Comparison of ENCODE assay signal across 15 cellular contexts in genomic region chr10:60978287-60979115, GRCh38. TPM values are rescaled to one million over a fixed set of nuclear protein-coding genes. Genes with fewer than 3 reads are reported as not detected.
DNase-seq lines count a peak whose midpoint lies in the region; ATAC-seq, FAIRE-seq and TF ChIP-seq lines count a peak whose summit lies in the region.
"Had no signal": no experiment of that assay in that cellular context is flagged by ENCODE, and none has a peak within 500 bp of the region (broad histone marks: within the 10 kb centered on the region; RNA-seq: fewer than 3 reads in every experiment).

No MANE protein-coding gene starts in this region.

- H3K4me3 ChIP-seq in GM23248 (no peak overlapping the region), PC-3 (ENCODE audit: low read length) (no peak overlapping the region), epithelial cell of esophagus (ENCODE audit: low read length) (no peak overlapping the region), pancreas (peak overlapping the region in 2 of 4 donors; percentile 1 to 10)
- H3K4me3 ChIP-seq: SJSA1 had no signal

- H3K4me2 ChIP-seq in GM23248 (ENCODE audit: unreplicated experiment) (no peak overlapping the region), PC-3 (ENCODE audit: low read length) (peak overlapping the region; percentile 32)

- H3K9ac ChIP-seq in GM23248 (no peak overlapping the region), PC-3 (ENCODE audit: low read length) (no peak overlapping the region)

- H3K9me3 ChIP-seq in GM23248 (ENCODE audit: low read depth) (no peaks in the 10 kb centered on the region), PC-3 (ENCODE audit: low read length) (no peaks in the 10 kb centered on the region), pancreas (no peaks in the 10 kb centered on the region)
- H3K9me3 ChIP-seq: SJSA1 had no signal

- no peaks in the 10 kb centered on the region for H3K27me3 ChIP-seq in GM23248 (replicated peaks; ENCODE audit: insufficient read depth)
- H3K27me3 ChIP-seq in PC-3 (ENCODE audit: low read length): no peaks in the 10 kb centered on the region
- H3K27me3 ChIP-seq in pancreas: no peaks in the 10 kb centered on the region
- H3K27me3 ChIP-seq: SJSA1 had no signal

- no peaks in the 10 kb centered on the region for H3K9me3 Mint-ChIP-seq in activated T-helper 2 cell treated with anti-CD3 and anti-CD28 coated beads, Interferon-gamma antibody, Interleukin-2, Interleukin-4, amounts not matched to agents 10 μg/mL and 5 μg/mL and 100 μg/mL, durations not matched to agents 14 hours and 24 hours and 36 hours
- H3K9me3 Mint-ChIP-seq: activated naive CD8-positive, alpha-beta T cell treated with anti-CD3 and anti-CD28 coated beads, Interleukin-2, amount 50 U/mL, for 24 hours; stimulated activated naive CD8-positive, alpha-beta T cell treated with anti-CD3 and anti-CD28 coated beads, Interleukin-15, amount 100 ng/mL, for 72 hours had no signal

- H3K27ac Mint-ChIP-seq in activated T-helper 2 cell treated with anti-CD3 and anti-CD28 coated beads, Interferon-gamma antibody, Interleukin-2, Interleukin-4, amounts not matched to agents 10 μg/mL and 5 μg/mL and 100 μg/mL, durations not matched to agents 14 hours and 24 hours and 36 hours: no peak overlapping the region
- H3K27ac Mint-ChIP-seq: activated naive CD8-positive, alpha-beta T cell treated with anti-CD3 and anti-CD28 coated beads, Interleukin-2, amount 50 U/mL, for 24 hours; stimulated activated naive CD8-positive, alpha-beta T cell treated with anti-CD3 and anti-CD28 coated beads, Interleukin-15, amount 100 ng/mL, for 72 hours had no signal

- H3K79me2 ChIP-seq in GM23248 (ENCODE audit: insufficient read depth) (no peaks in the 10 kb centered on the region), PC-3 (ENCODE audit: low read length) (no peaks in the 10 kb centered on the region)

- H3K36me3 ChIP-seq in GM23248 (ENCODE audit: low read depth) (no peaks in the 10 kb centered on the region), PC-3 (ENCODE audit: low read depth, low read length) (no peaks in the 10 kb centered on the region), pancreas (no peaks in the 10 kb centered on the region)
- H3K36me3 ChIP-seq: SJSA1 had no signal

- DNase-seq in GM23248: peak; percentile 32
- DNase-seq in PC-3: peak; percentile 99
- peak; percentile 58 for DNase-seq in epithelial cell of esophagus (ENCODE audit: low read depth)
- peak in 3 of 6 donors; percentile 26 to 50 (median 27) for DNase-seq in pancreas
- no peak for DNase-seq in G401 (ENCODE audit: low spot score)
- no peak for DNase-seq in NCI-H2029 treated with DMSO at 0.1 percent for 48 hours (lab: John Stamatoyannopoulos, UW)
- DNase-seq in activated T-helper 2 cell treated with anti-CD3 and anti-CD28 coated beads, Interferon-gamma antibody, Interleukin-2, Interleukin-4, amounts not matched to agents 10 μg/mL and 5 μg/mL and 100 μg/mL, durations not matched to agents 14 hours and 24 hours and 36 hours (ENCODE audit: low spot score): no peak
- DNase-seq: activated CD4-positive, alpha-beta T cell treated with anti-CD3 and anti-CD28 coated beads for 48 hours; activated naive CD8-positive, alpha-beta T cell treated with anti-CD3 and anti-CD28 coated beads, Interleukin-2, amount 50 U/mL, for 24 hours; NCI-H345; stimulated activated naive CD8-positive, alpha-beta T cell treated with anti-CD3 and anti-CD28 coated beads, Interleukin-15, amount 100 ng/mL, for 72 hours had no signal

- intact Hi-C loops in PC-3 (cut with micrococcal nuclease) (loop anchor here (2.0 to 5.0 kb wide), 2 partner anchors 132 to 294 kb away; no protein-coding TSS in a partner anchor), pancreas (cut with DNase I) (no loop called here)
- intact Hi-C loops in activated T-helper 2 cell treated with anti-CD3 and anti-CD28 coated beads, Interferon-gamma antibody, Interleukin-2, Interleukin-4, amounts not matched to agents 10 μg/mL and 5 μg/mL and 100 μg/mL, durations not matched to agents 14 hours and 24 hours and 36 hours (cut with micrococcal nuclease): no loop called here

- in situ Hi-C loops in GM23248 (cut with MboI): no loop called here
- in situ Hi-C loops in G401 (cut with HindIII; ENCODE audit: low sequenced_read_pairs): no loop called here

- H3F3A ChIP-seq in GM23248 (ENCODE audit: insufficient read depth) (peaks cover 4% of the 10 kb centered on the region; the same call in 1 of the 2 replicates), PC-3 (ENCODE audit: low read length, unreplicated experiment) (peaks cover 6% of the 10 kb centered on the region)

- no peak overlapping the region for H3K4me3 Mint-ChIP-seq in activated T-helper 2 cell treated with anti-CD3 and anti-CD28 coated beads, Interferon-gamma antibody, Interleukin-2, Interleukin-4, amounts not matched to agents 10 μg/mL and 5 μg/mL and 100 μg/mL, durations not matched to agents 14 hours and 24 hours and 36 hours (ENCODE audit: low read depth)
- H3K4me3 Mint-ChIP-seq: activated naive CD8-positive, alpha-beta T cell treated with anti-CD3 and anti-CD28 coated beads, Interleukin-2, amount 50 U/mL, for 24 hours; stimulated activated naive CD8-positive, alpha-beta T cell treated with anti-CD3 and anti-CD28 coated beads, Interleukin-15, amount 100 ng/mL, for 72 hours had no signal

- H3K9me2 ChIP-seq in GM23248 (ENCODE audit: insufficient read depth): no peaks in the 10 kb centered on the region
- no peaks in the 10 kb centered on the region for H3K9me2 ChIP-seq in PC-3 (replicated peaks; ENCODE audit: low read length)

- H3K4me1 Mint-ChIP-seq in activated T-helper 2 cell treated with anti-CD3 and anti-CD28 coated beads, Interferon-gamma antibody, Interleukin-2, Interleukin-4, amounts not matched to agents 10 μg/mL and 5 μg/mL and 100 μg/mL, durations not matched to agents 14 hours and 24 hours and 36 hours (ENCODE audit: low read depth): peaks cover 11% of the 10 kb centered on the region

- peak; percentile 64 for ATAC-seq in PC-3
- peak; percentile 76 to 82 (median 80) for ATAC-seq in pancreas
- ATAC-seq in HG03108 (IDR thresholded peaks at IDR 0.05; ENCODE audit: unreplicated experiment): no peak
- ATAC-seq: activated naive CD8-positive, alpha-beta T cell treated with anti-CD3 and anti-CD28 coated beads, Interleukin-2, amount 50 U/mL, for 24 hours; stimulated activated naive CD8-positive, alpha-beta T cell treated with anti-CD3 and anti-CD28 coated beads, Interleukin-15, amount 100 ng/mL, for 72 hours had no signal

- no TSS peak for BruUV-seq in PC-3 (replicated peaks; lab: Mats Ljungman, UMichigan)

- H3K27ac ChIP-seq in GM23248: no peak overlapping the region
- peak overlapping the region; percentile 32 for H3K27ac ChIP-seq in PC-3 (ENCODE audit: low read length)
- H3K27ac ChIP-seq in pancreas: peak overlapping the region; percentile 33 to 73 (median 62)
- H3K27ac ChIP-seq: SJSA1 had no signal

- peaks cover 12% of the 10 kb centered on the region for H3K27me3 Mint-ChIP-seq in activated T-helper 2 cell treated with anti-CD3 and anti-CD28 coated beads, Interferon-gamma antibody, Interleukin-2, Interleukin-4, amounts not matched to agents 10 μg/mL and 5 μg/mL and 100 μg/mL, durations not matched to agents 14 hours and 24 hours and 36 hours (ENCODE audit: low read depth)

- H3K36me3 Mint-ChIP-seq in activated T-helper 2 cell treated with anti-CD3 and anti-CD28 coated beads, Interferon-gamma antibody, Interleukin-2, Interleukin-4, amounts not matched to agents 10 μg/mL and 5 μg/mL and 100 μg/mL, durations not matched to agents 14 hours and 24 hours and 36 hours (ENCODE audit: low read depth): no peaks in the 10 kb centered on the region

- FAIRE-seq in pancreas (lab: Jason Lieb, UNC): no peak
- FAIRE-seq: endometrium, GM12892 had no signal

- CTCF ChIA-PET in PC-3 (lab: Charles Lee): no interaction called here

- WGBS in GM23248 (ENCODE audit: low coverage in 1 of 2, low lambda C conversion rate in 2 of 2, missing lambda C conversion rate in 2 of 2), 2 experiments: 83 to 86% methylated on average over 7 of the region's 7 CpGs
- 17% methylated on average over 7 of the region's 7 CpGs for WGBS in pancreas, 2 donors

- POLR2A ChIA-PET in PC-3 (lab: Charles Lee; ENCODE audit: unreplicated experiment): no interaction called here

- H2AFZ ChIP-seq in GM23248 (no peak overlapping the region), PC-3 (ENCODE audit: low read length) (no peak overlapping the region)

- TF ChIP-seq CTCF in PC-3 (conservative IDR thresholded peaks at IDR 0.05; ENCODE audit: low read depth, low read length): no peak
- no peak for TF ChIP-seq CTCF in epithelial cell of esophagus (IDR thresholded peaks at IDR 0.05; ENCODE audit: insufficient read depth, low read depth, low read length, missing control alignments)
- no peak for TF ChIP-seq CTCF in pancreas (IDR thresholded peaks at IDR 0.05)

- H4K20me1 ChIP-seq in GM23248 (ENCODE audit: insufficient read depth) (no peaks in the 10 kb centered on the region), PC-3 (ENCODE audit: low read length) (no peaks in the 10 kb centered on the region)

- H3K4me1 ChIP-seq in GM23248 (ENCODE audit: insufficient read depth): peaks cover 16% of the 10 kb centered on the region
- peaks cover 67% of the 10 kb centered on the region for H3K4me1 ChIP-seq in PC-3 (ENCODE audit: insufficient read depth, low read length)
- H3K4me1 ChIP-seq in pancreas: peaks cover 27 to 62% (median 60%) of the 10 kb centered on the region in 3 donors

RNA-seq across cellular contexts. Expression of gene RHOBTB1, which starts 34.5 kb away (rescaled TPM):
- total RNA-seq in GM23248 (2014; rRNA removed; shearing (Covaris generic)): 14.6 and 16.2 TPM in 2 replicates
- polyA plus RNA-seq in GM23248 (2016; fragmentation: Nextera tagmentation; extraction: Ambion mirVana) (9.6 and 11.1 TPM in 2 replicates), pancreas (1 to 10 TPM; 4.0 to 8.1 TPM)
- total RNA-seq in PC-3 (2014; rRNA removed) (6.7 and 7.0 TPM in 2 replicates), pancreas (10 to 100 TPM in 1 of 6 donors, 1 to 10 TPM in 5; 5.2 to 11.3 (median 7.6) TPM)
- 149 and 166 TPM in 2 replicates for total RNA-seq in G401 (2014; rRNA removed; shearing (Covaris generic))
- total RNA-seq in activated T-helper 2 cell treated with anti-CD3 and anti-CD28 coated beads, Interferon-gamma antibody, Interleukin-2, Interleukin-4, amounts not matched to agents 10 μg/mL and 5 μg/mL and 100 μg/mL, durations not matched to agents 14 hours and 24 hours and 36 hours: 0.05 and 0.30 TPM in 2 replicates

Comparison
In these comparisons a context has a peak if more than half of its experiments do, and no peak if none do; other contexts are left out.
1. DNase-seq: peak in GM23248 (single experiment), PC-3 (single experiment) and epithelial cell of esophagus (single experiment); none in G401 (single experiment), NCI-H2029 treated with DMSO at 0.1 percent for 48 hours (single experiment) and activated T-helper 2 cell treated with anti-CD3 and anti-CD28 coated beads, Interferon-gamma antibody, Interleukin-2, Interleukin-4, amounts not matched to agents 10 μg/mL and 5 μg/mL and 100 μg/mL, durations not matched to agents 14 hours and 24 hours and 36 hours (single experiment).